12 cellular contexts compared by ENCODE assay signal in genomic region chr4:70661309-70661922, GRCh38. TPM values are rescaled to one million over a fixed set of nuclear protein-coding genes. Genes with fewer than 3 reads are reported as not detected.
ATAC-seq and TF ChIP-seq lines count a peak whose summit lies in the region.
"Not testable (repeated sequence)": the region's sequence is repeated elsewhere in the genome, so short reads cannot be mapped to it uniquely, and the experiment has no call there.
"Had no signal": no experiment of that assay in that cellular context is flagged by ENCODE, and none has a peak within 500 bp of the region (broad histone marks: within the 10 kb centered on the region; RNA-seq: fewer than 3 reads in every experiment).

No MANE protein-coding gene starts in this region.

- not testable (repeated sequence) for H3K4me1 Mint-ChIP-seq in activated T-helper 17 cell treated with anti-CD3 and anti-CD28 coated beads, Interleukin-2, amount 50 U/mL, for 72 hours
- H3K4me1 Mint-ChIP-seq in stimulated activated naive CD8-positive, alpha-beta T cell treated with anti-CD3 and anti-CD28 coated beads, Interleukin-15, Interleukin-2, amounts not matched to agents 100 ng/mL and 50 ng/mL, for 24 hours (ENCODE audit: low read depth): peaks cover 14% of the 10 kb centered on the region

- not testable (repeated sequence) for H3K27me3 Mint-ChIP-seq in activated T-helper 17 cell treated with anti-CD3 and anti-CD28 coated beads, Interleukin-2, amount 50 U/mL, for 72 hours; stimulated activated naive CD8-positive, alpha-beta T cell treated with anti-CD3 and anti-CD28 coated beads, Interleukin-15, Interleukin-2, amounts not matched to agents 100 ng/mL and 50 ng/mL, for 24 hours

- H3K4me3 ChIP-seq in OCI-LY3 (ENCODE audit: low read length): not testable (repeated sequence)

- H3K36me3 ChIP-seq in OCI-LY3 (replicated peaks; ENCODE audit: low read depth, low read length): not testable (repeated sequence)

- H3K9ac ChIP-seq in OCI-LY3 (ENCODE audit: low read length): not testable (repeated sequence)

- not testable (repeated sequence) for H3K79me2 ChIP-seq in OCI-LY3 (ENCODE audit: low read length)

- not testable (repeated sequence) for H3K27me3 ChIP-seq in OCI-LY3 (ENCODE audit: low read depth, low read length)

- ATAC-seq in GM18498 (IDR thresholded peaks at IDR 0.05; ENCODE audit: unreplicated experiment) (peak; percentile 62), GM19035 (IDR thresholded peaks at IDR 0.05; ENCODE audit: unreplicated experiment) (peak; percentile 74), GM21529 (IDR thresholded peaks at IDR 0.05; ENCODE audit: unreplicated experiment) (peak; percentile 81), HG02870 (IDR thresholded peaks at IDR 0.05; ENCODE audit: unreplicated experiment) (peak; percentile 94), HG03354 (IDR thresholded peaks at IDR 0.05; ENCODE audit: poor library complexity, severe bottlenecking, unreplicated experiment) (peak; percentile 72)
- peak; percentile 90 for ATAC-seq in activated T-helper 17 cell treated with anti-CD3 and anti-CD28 coated beads, Interleukin-2, amount 50 U/mL, for 72 hours (replicated peaks)

- not testable (repeated sequence) for H3K9me3 ChIP-seq in OCI-LY3 (ENCODE audit: insufficient read depth, low read length)

- H4K20me1 ChIP-seq in OCI-LY3 (ENCODE audit: insufficient read depth, low read length): not testable (repeated sequence)

- not testable (repeated sequence) for TF ChIP-seq CTCF in OCI-LY3 (IDR thresholded peaks at IDR 0.05; ENCODE audit: low read depth, low read length)

- not testable (repeated sequence) for H3K27ac Mint-ChIP-seq in activated T-helper 17 cell treated with anti-CD3 and anti-CD28 coated beads, Interleukin-2, amount 50 U/mL, for 72 hours; stimulated activated naive CD8-positive, alpha-beta T cell treated with anti-CD3 and anti-CD28 coated beads, Interleukin-15, Interleukin-2, amounts not matched to agents 100 ng/mL and 50 ng/mL, for 24 hours

- not testable (repeated sequence) for H2AFZ ChIP-seq in OCI-LY3 (ENCODE audit: low read depth, low read length)

- H3K4me3 Mint-ChIP-seq in activated T-helper 17 cell treated with anti-CD3 and anti-CD28 coated beads, Interleukin-2, amount 50 U/mL, for 72 hours: not testable (repeated sequence)
- H3K4me3 Mint-ChIP-seq in stimulated activated naive CD8-positive, alpha-beta T cell treated with anti-CD3 and anti-CD28 coated beads, Interleukin-15, Interleukin-2, amounts not matched to agents 100 ng/mL and 50 ng/mL, for 24 hours: peak overlapping the region; percentile 26

- H3K27ac ChIP-seq in OCI-LY3 (ENCODE audit: low read length): not testable (repeated sequence)

- H3K9me3 Mint-ChIP-seq in activated T-helper 17 cell treated with anti-CD3 and anti-CD28 coated beads, Interleukin-2, amount 50 U/mL, for 72 hours; stimulated activated naive CD8-positive, alpha-beta T cell treated with anti-CD3 and anti-CD28 coated beads, Interleukin-15, Interleukin-2, amounts not matched to agents 100 ng/mL and 50 ng/mL, for 24 hours: not testable (repeated sequence)

- H3K36me3 Mint-ChIP-seq in activated T-helper 17 cell treated with anti-CD3 and anti-CD28 coated beads, Interleukin-2, amount 50 U/mL, for 72 hours (ENCODE audit: low read depth); stimulated activated naive CD8-positive, alpha-beta T cell treated with anti-CD3 and anti-CD28 coated beads, Interleukin-15, Interleukin-2, amounts not matched to agents 100 ng/mL and 50 ng/mL, for 24 hours (ENCODE audit: low read depth): not testable (repeated sequence)

- peaks cover 27% of the 10 kb centered on the region for H3K4me1 ChIP-seq in OCI-LY3 (ENCODE audit: low read length)

- peak overlapping the region; percentile 65 for H3K4me2 ChIP-seq in OCI-LY3 (ENCODE audit: low read length)

RNA-seq across cellular contexts. Expression of gene JCHAIN, which starts 4.9 kb away (rescaled TPM):
- not detected for total RNA-seq in activated T-helper 17 cell treated with anti-CD3 and anti-CD28 coated beads, Interleukin-2, amount 50 U/mL, for 72 hours
- total RNA-seq: H7; lung microvascular endothelial cell; T-helper 1 cell treated with Interleukin-12 subunit alpha and Interleukin-12 subunit beta and Interleukin-4 antibody, amounts not matched to agents 30 ng/mL and 1 ng/mL, for 36 hours had no signal

RNA-seq across cellular contexts. Expression of gene UTP3, which starts 26.9 kb away (rescaled TPM):
- 10 to 100 TPM; 23.8 to 29.1 TPM for total RNA-seq in activated T-helper 17 cell treated with anti-CD3 and anti-CD28 coated beads, Interleukin-2, amount 50 U/mL, for 72 hours

RNA-seq across cellular contexts. Expression of gene ENAM, which starts 32.9 kb away (rescaled TPM):
- not detected for total RNA-seq in activated T-helper 17 cell treated with anti-CD3 and anti-CD28 coated beads, Interleukin-2, amount 50 U/mL, for 72 hours
- total RNA-seq: H7; lung microvascular endothelial cell; naive thymus-derived CD4-positive, alpha-beta T cell; T-helper 1 cell treated with Interleukin-12 subunit alpha and Interleukin-12 subunit beta and Interleukin-4 antibody, amounts not matched to agents 30 ng/mL and 1 ng/mL, for 36 hours had no signal
